Comparison of ENCODE assay signal across 8 cellular contexts in genomic region chr1:1307908-1308755, GRCh38. TPM values are rescaled to one million over a fixed set of nuclear protein-coding genes. Genes with fewer than 3 reads are reported as not detected.
DNase-seq lines count a peak whose midpoint lies in the region; TF ChIP-seq lines count a peak whose summit lies in the region.

ACAP3 (minus strand) TSS chr1:1307930; CDS start chr1:1307815, 115 bp downstream.
PUSL1 (plus strand) TSS chr1:1308597; CDS start chr1:1308644, 47 bp downstream.

- H3K4me1 ChIP-seq in HEK293 (ENCODE audit: control insufficient read depth, insufficient read depth, low read length) (peaks cover 20% of the 10 kb centered on the region), SK-N-SH (ENCODE audit: control insufficient read depth in 1 of 2, insufficient read depth in 2 of 2, low read depth in 1 of 2, low read length in 1 of 2) (peaks cover 13 to 48% of the 10 kb centered on the region in 2 experiments; a peak in 2 of 4 replicates), osteoblast (ENCODE audit: insufficient read depth, low read length) (peaks cover 34% of the 10 kb centered on the region), testis (peaks cover 40% of the 10 kb centered on the region)

- no peaks in the 10 kb centered on the region for H3K9me2 ChIP-seq in SK-N-SH

- WGBS in SK-N-SH (ENCODE audit: low lambda C conversion rate): 1% methylated on average over 16 of the region's 135 CpGs
- 0 to 1% methylated on average over 4 to 85 of the region's 135 CpGs for WGBS in testis, 2 donors

- peak; percentile 79 for DNase-seq in GF-D8 (lab: John Stamatoyannopoulos, UW)
- DNase-seq in MV-4-11 (lab: John Stamatoyannopoulos, UW): peak; percentile 89
- peak; percentile 98 for DNase-seq in SK-N-SH
- peak; percentile 91 for DNase-seq in activated naive CD4-positive, alpha-beta T cell treated with anti-CD3 and anti-CD28 coated beads, Interleukin-2, amount 50 U/mL, for 16 hours
- DNase-seq in glomerular endothelial cell (ENCODE audit: extremely low read depth, low read depth, low spot score): no peak
- DNase-seq in osteoblast (ENCODE audit: insufficient read length, low spot score, missing footprints): peak; percentile 100
- DNase-seq in testis: peak; percentile 88

- no peaks in the 10 kb centered on the region for H3K9me3 ChIP-seq in HEK293 (ENCODE audit: control insufficient read depth, insufficient read depth, low read depth, low read length)
- no peaks in the 10 kb centered on the region for H3K9me3 ChIP-seq in SK-N-SH
- no peaks in the 10 kb centered on the region for H3K9me3 ChIP-seq in osteoblast (ENCODE audit: low read depth, low read length)
- no peaks in the 10 kb centered on the region for H3K9me3 ChIP-seq in testis

- H2AFZ ChIP-seq in SK-N-SH (ENCODE audit: low read depth) (no peak within 1 kb of the TSS), osteoblast (ENCODE audit: low read length) (peak within 1 kb of the TSS; percentile 51)

- H3K36me3 ChIP-seq in HEK293 (ENCODE audit: control insufficient read depth in 2 of 2, insufficient read depth in 1 of 2, low read length in 2 of 2) (peaks cover 0 to 44% of the 10 kb centered on the region in 2 experiments; a peak in 1 of 3 replicates), SK-N-SH (replicated peaks in 1 of 2; ENCODE audit: control insufficient read depth in 1 of 2, insufficient read depth in 2 of 2, low read length in 1 of 2) (peaks cover 0 to 30% of the 10 kb centered on the region in 2 experiments), osteoblast (ENCODE audit: insufficient read depth, low read length) (peaks cover 25% of the 10 kb centered on the region), testis (ENCODE audit: low read depth, missing control alignments) (no peaks in the 10 kb centered on the region)

- H3K79me2 ChIP-seq in SK-N-SH (ENCODE audit: insufficient read depth): peaks cover 35% of the 10 kb centered on the region
- peaks cover 58% of the 10 kb centered on the region for H3K79me2 ChIP-seq in osteoblast (ENCODE audit: insufficient read depth, low read length)

- no peak for TF ChIP-seq RAD21 in SK-N-SH (IDR thresholded peaks at IDR 0.05; ENCODE audit: low read length)

- peak within 1 kb of the TSS; percentile 96 for H3K27ac ChIP-seq in HEK293 (ENCODE audit: extremely low read depth, low read depth, low read length)
- peak within 1 kb of the TSS; percentile 72 to 97 for H3K27ac ChIP-seq in SK-N-SH (ENCODE audit: low read depth in 2 of 2, low read length in 1 of 2)
- peak within 1 kb of the TSS; percentile 77 for H3K27ac ChIP-seq in osteoblast (ENCODE audit: low read depth, low read length)
- H3K27ac ChIP-seq in testis: peak within 1 kb of the TSS; percentile 91 to 92

- POLR2A ChIA-PET in HEK293 (lab: Yijun Ruan, JAX) (no interaction called here), SK-N-SH (lab: Yijun Ruan, JAX) (no interaction called here)

- intact Hi-C loops in testis (cut with DNase I; ENCODE audit: low total_unique reads): no loop called here

- H3K4me2 ChIP-seq in SK-N-SH (peak within 1 kb of the TSS; percentile 95), osteoblast (ENCODE audit: insufficient read depth, low read length) (peak within 1 kb of the TSS; percentile 89)

- peak within 1 kb of the TSS; percentile 74 for H3K9ac ChIP-seq in SK-N-SH

- TF ChIP-seq CTCF in HEK293 (tag by site-specific recombination; IDR thresholded peaks at IDR 0.05): peak; percentile 47; the same call in 1 of the 2 replicates
- TF ChIP-seq CTCF in SK-N-SH (IDR thresholded peaks at IDR 0.05): 0 out of 2 replicates have a peak, but pooled peaks have one; percentile 6
- no peak for TF ChIP-seq CTCF in osteoblast (IDR thresholded peaks at IDR 0.05; ENCODE audit: extremely low read depth, low read depth, low read length)
- TF ChIP-seq CTCF in testis (IDR thresholded peaks at IDR 0.05): peak in 2 of 3 experiments; percentile 3 to 15

- H3F3A ChIP-seq in SK-N-SH (replicated peaks; ENCODE audit: insufficient read depth): no peaks in the 10 kb centered on the region

- H3K27me3 ChIP-seq in SK-N-SH (ENCODE audit: insufficient read depth) (no peaks in the 10 kb centered on the region), osteoblast (ENCODE audit: insufficient read depth, low read length) (no peaks in the 10 kb centered on the region), testis (no peaks in the 10 kb centered on the region)

- TF ChIP-seq EP300 in SK-N-SH (IDR thresholded peaks at IDR 0.05; ENCODE audit: borderline replicate concordance in 1 of 2, low read depth in 1 of 2, low read length in 1 of 2): 0 out of 4 replicates have a peak, but pooled peaks of 1 of the 2 experiments have one; percentile 7

- CTCF ChIA-PET in HEK293 (lab: Yijun Ruan, JAX) (no interaction called here), SK-N-SH (lab: Yijun Ruan, JAX) (no interaction called here)

- no peak for TF ChIP-seq POLR2A in testis (IDR thresholded peaks at IDR 0.05)

- H3K4me3 ChIP-seq in HEK293 (ENCODE audit: low read depth, low read length) (peak within 1 kb of the TSS; percentile 81), SK-N-SH (ENCODE audit: low read depth in 2 of 2, low read length in 1 of 2) (peak within 1 kb of the TSS; percentile 73 to 91), osteoblast (ENCODE audit: insufficient read depth, low read length) (peak within 1 kb of the TSS; percentile 86), testis (peak within 1 kb of the TSS; percentile 87 to 89)

- peaks cover 11% of the 10 kb centered on the region; the same call in 1 of the 2 replicates for H4K20me1 ChIP-seq in SK-N-SH (ENCODE audit: insufficient read depth)
- H4K20me1 ChIP-seq in osteoblast (ENCODE audit: insufficient read depth, low read length): peaks cover 46% of the 10 kb centered on the region

TF ChIP-seq in HEK293, 187 proteins besides CTCF, POLR2A, EP300 and RAD21 (continues in another document):
- TF ChIP-seq ZNF580 (tag by site-specific recombination; IDR thresholded peaks at IDR 0.05) (peak; percentile 67; the same call in 1 of the 2 replicates), ZNF423 (tag by site-specific recombination; IDR thresholded peaks at IDR 0.05) (peak; percentile 96), ZFHX2 (tag by site-specific recombination; conservative IDR thresholded peaks at IDR 0.05) (peak; percentile 75), ZSCAN5A (tag by site-specific recombination; IDR thresholded peaks at IDR 0.05) (peak; percentile 33; the same call in 1 of the 2 replicates)

TF ChIP-seq in SK-N-SH, 30 proteins besides CTCF, POLR2A, EP300 and RAD21 (continues in another document):
- TF ChIP-seq GABPA (IDR thresholded peaks at IDR 0.05; ENCODE audit: low read depth) (peak; percentile 39; the same call in 1 of the 2 replicates), RCOR1 (IDR thresholded peaks at IDR 0.05; ENCODE audit: low read length) (no peak), SMC3 (IDR thresholded peaks at IDR 0.05; ENCODE audit: low read depth, low read length) (no peak), ZBTB33 (IDR thresholded peaks at IDR 0.05; ENCODE audit: borderline replicate concordance, low read depth) (0 out of 2 replicates have a peak, but pooled peaks have one; percentile 18), TAF1 (IDR thresholded peaks at IDR 0.05; ENCODE audit: borderline replicate concordance, low read depth, low read length) (peak; percentile 15; the same call in 1 of the 2 replicates), CHD2 (IDR thresholded peaks at IDR 0.05; ENCODE audit: low read length, partially characterized antibody) (peak; percentile 42), MEF2A (IDR thresholded peaks at IDR 0.05; ENCODE audit: borderline replicate concordance, low read depth) (no peak), POLR2AphosphoS5 (IDR thresholded peaks at IDR 0.05; ENCODE audit: low read depth, low read length) (no peak; the same call in 1 of the 2 replicates), PBX3 (IDR thresholded peaks at IDR 0.05) (no peak), NRF1 (IDR thresholded peaks at IDR 0.05; ENCODE audit: low read depth, low read length) (peak; percentile 72), YY1 (IDR thresholded peaks at IDR 0.05; ENCODE audit: low read depth) (peak; percentile 28; the same call in 1 of the 2 replicates)

RNA-seq across cellular contexts. Expression of gene ACAP3, which starts in this region (rescaled TPM):
- polyA plus RNA-seq in SK-N-SH (2012; rRNA removed) (51.7 and 66.4 TPM in 2 replicates), testis (ENCODE audit: insufficient read depth, low read depth, low replicate concordance) (16.8 TPM)
- polyA plus RNA-seq in SK-N-SH (2012; cell fraction: cytosol; rRNA removed): 8.8 and 14.1 TPM in 2 replicates
- 444 and 648 TPM in 2 replicates for polyA plus RNA-seq in SK-N-SH (2012; cell fraction: nucleus; rRNA removed)
- total RNA-seq in glomerular endothelial cell (33.6 and 62.4 TPM in 2 replicates), osteoblast (31.2 and 46.7 TPM in 2 replicates), testis (10 to 100 TPM; 53.0 to 62.7 TPM)

RNA-seq across cellular contexts. Expression of gene PUSL1, which starts in this region (rescaled TPM):
- polyA plus RNA-seq in SK-N-SH (2012; rRNA removed): 13.9 and 19.0 TPM in 2 replicates
- 7.1 and 11.8 TPM in 2 replicates for polyA plus RNA-seq in SK-N-SH (2012; cell fraction: cytosol; rRNA removed)
- polyA plus RNA-seq in SK-N-SH (2012; cell fraction: nucleus; rRNA removed): 24.9 and 36.1 TPM in 2 replicates
- total RNA-seq in glomerular endothelial cell: 32.1 and 36.2 TPM in 2 replicates
- 19.4 and 29.3 TPM in 2 replicates for total RNA-seq in osteoblast
- total RNA-seq in testis: 10 to 100 TPM; 35.4 to 39.0 TPM
- 12.4 TPM for polyA plus RNA-seq in testis (ENCODE audit: insufficient read depth, low read depth, low replicate concordance)
